ENCODE assay signal across 2 cellular contexts in the genomic region with DNA sequence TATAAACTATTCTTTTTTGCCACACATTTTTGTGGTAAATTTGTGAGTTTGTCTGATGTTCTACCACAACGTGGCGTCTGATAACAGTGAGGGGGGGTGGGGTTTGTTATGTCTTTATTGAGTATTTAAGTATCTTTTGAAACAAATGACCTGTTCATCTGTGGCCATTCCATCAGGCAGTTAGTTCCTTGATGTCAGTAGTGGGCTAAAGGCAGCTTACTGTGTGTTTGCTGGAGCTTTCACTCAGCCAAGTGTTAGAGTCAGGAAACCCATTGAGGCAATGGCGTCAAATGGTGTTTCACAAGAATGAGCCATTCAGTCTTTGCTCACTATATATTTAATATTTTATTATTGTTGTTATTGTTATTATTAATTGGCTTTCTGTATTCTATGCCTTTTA.
TF ChIP-seq lines count a peak whose summit lies in the region.

No MANE protein-coding gene starts in this region.

TF ChIP-seq in HepG2, 621 proteins besides CTCF, POLR2A, EP300 and RAD21:
- TF ChIP-seq ELF3 (CRISPR knock-in tag; IDR thresholded peaks at IDR 0.05) = no peak
- TF ChIP-seq RBM22 (optimal IDR thresholded peaks at IDR 0.05; ENCODE audit: low read length) = peak; percentile 57

TF ChIP-seq in H1, 55 proteins besides CTCF, POLR2A, EP300 and RAD21:
- no peak for TF ChIP-seq SAP30 (IDR thresholded peaks at IDR 0.05; ENCODE audit: insufficient read depth, insufficient replicate concordance, low read length)
- TF ChIP-seq BCL11A (IDR thresholded peaks at IDR 0.05; ENCODE audit: low read depth in 2 of 2, low read length in 2 of 2) = no peak
- TF ChIP-seq POU5F1 (IDR thresholded peaks at IDR 0.05; ENCODE audit: low read depth, low read length) = no peak
- no peak for TF ChIP-seq SIRT6 (IDR thresholded peaks at IDR 0.05; ENCODE audit: low read length)
- no peak for TF ChIP-seq USF2 (IDR thresholded peaks at IDR 0.05; ENCODE audit: low read length)
- TF ChIP-seq CHD1 (IDR thresholded peaks at IDR 0.05; ENCODE audit: low read depth, low read length) = no peak
- no peak for TF ChIP-seq SIN3A (conservative IDR thresholded peaks at IDR 0.05 in 1 of 2, IDR thresholded peaks at IDR 0.05 in 1 of 2; ENCODE audit: low read depth in 1 of 2, low read length in 2 of 2)
- TF ChIP-seq HDAC6 (IDR thresholded peaks at IDR 0.05; ENCODE audit: low read depth, low read length) = no peak
- no peak for TF ChIP-seq SUZ12 (IDR thresholded peaks at IDR 0.05; ENCODE audit: low read length)
- TF ChIP-seq RNF2 (IDR thresholded peaks at IDR 0.05; ENCODE audit: borderline replicate concordance, low read depth, low read length, missing control alignments, poor library complexity, severe bottlenecking) = no peak
- TF ChIP-seq NANOG (IDR thresholded peaks at IDR 0.05; ENCODE audit: insufficient read depth, low read depth, low read length, poor library complexity, severe bottlenecking) = no peak
- TF ChIP-seq SIX5 (IDR thresholded peaks at IDR 0.05; ENCODE audit: low read depth, low read length) = no peak
- no peak for TF ChIP-seq CBX5 (IDR thresholded peaks at IDR 0.05; ENCODE audit: low read depth, low read length)
- TF ChIP-seq GTF2F1 (IDR thresholded peaks at IDR 0.05; ENCODE audit: borderline replicate concordance, low read depth, low read length) = no peak
- TF ChIP-seq E2F6 (IDR thresholded peaks at IDR 0.05) = no peak
- no peak for TF ChIP-seq TCF12 (IDR thresholded peaks at IDR 0.05; ENCODE audit: low read depth, low read length)
- TF ChIP-seq PHF8 (conservative IDR thresholded peaks at IDR 0.05; ENCODE audit: low read depth, low read length) = no peak
- no peak for TF ChIP-seq SP1 (IDR thresholded peaks at IDR 0.05; ENCODE audit: low read depth, low read length)
